ENCODE assay signal across 8 cellular contexts in genomic region chr1:16684152-16684551, GRCh38. TPM values are rescaled to one million over a fixed set of nuclear protein-coding genes. Genes with fewer than 3 reads are reported as not detected.
DNase-seq lines count a peak whose midpoint lies in the region; ATAC-seq lines count a peak whose summit lies in the region.
"Not testable (repeated sequence)": the region's sequence is repeated elsewhere in the genome, so short reads cannot be mapped to it uniquely, and the experiment has no call there.
"Had no signal": no experiment of that assay in that cellular context is flagged by ENCODE, and none has a peak within 500 bp of the region (broad histone marks: within the 10 kb centered on the region; RNA-seq: fewer than 3 reads in every experiment).

No MANE protein-coding gene starts in this region.

- intact Hi-C loops in left colon (cut with DNase I, micrococcal nuclease), result not testable (repeated sequence)

- ATAC-seq in GM18861 (IDR thresholded peaks at IDR 0.05; ENCODE audit: unreplicated experiment) (peak; percentile 51), GM21360 (IDR thresholded peaks at IDR 0.05; ENCODE audit: unreplicated experiment) (peak; percentile 49), HG02973 (IDR thresholded peaks at IDR 0.05; ENCODE audit: unreplicated experiment) (peak; percentile 55), HG03354 (IDR thresholded peaks at IDR 0.05; ENCODE audit: poor library complexity, severe bottlenecking, unreplicated experiment) (peak; percentile 58), SK-N-SH treated with all-trans-retinoic acid at 6 μM for 48 hours (peak; percentile 42; the same call in 2 of the 3 replicates), left colon (peak; percentile 75)

- DNase-seq in NAMALWA (ENCODE audit: low spot score), result peak; percentile 25
- not testable (repeated sequence) for DNase-seq in left colon

RNA-seq across cellular contexts. Expression of gene RNU1-3, which starts 17.4 kb away (rescaled TPM):
- 1,000 to 10,000 TPM; 3,977 to 5,589 TPM for total RNA-seq in left colon
- total RNA-seq: G401 had no signal

RNA-seq across cellular contexts. Expression of gene RNU1-4, which starts 56.2 kb away (rescaled TPM):
- 1,000 to 10,000 TPM; 3,977 to 5,589 TPM for total RNA-seq in left colon
- total RNA-seq: G401 had no signal
